ENCODE assay signal across 17 cellular contexts in genomic region chr10:124165827-124166226, GRCh38.
"Had no signal": no experiment of that assay in that cellular context is flagged by ENCODE, and none has a peak within 500 bp of the region (broad histone marks: within the 10 kb centered on the region; RNA-seq: fewer than 3 reads in every experiment).

No MANE protein-coding gene starts in this region.

- H3K4me3 Mint-ChIP-seq: immature natural killer cell; naive thymus-derived CD4-positive, alpha-beta T cell had no signal

- H3K27ac Mint-ChIP-seq: immature natural killer cell; naive thymus-derived CD4-positive, alpha-beta T cell had no signal

- H3K9me3 Mint-ChIP-seq: immature natural killer cell had no signal

- DNase-seq: dermis blood vessel endothelial cell; effector CD4-positive, alpha-beta T cell; effector memory CD4-positive, alpha-beta T cell; foreskin keratinocyte; heart left ventricle; hypothalamus; immature natural killer cell; kidney; kidney glomerular epithelial cell; left lung; left ventricle myocardium superior; lower lobe of right lung; mesenchymal stem cell; midbrain; naive thymus-derived CD4-positive, alpha-beta T cell had no signal

- H3K36me3 Mint-ChIP-seq: naive thymus-derived CD4-positive, alpha-beta T cell had no signal

- ATAC-seq: foreskin keratinocyte; gastroesophageal sphincter; heart left ventricle; left colon; left lung; left ventricle myocardium superior; lower lobe of right lung; naive thymus-derived CD4-positive, alpha-beta T cell had no signal

- H3K4me1 Mint-ChIP-seq: immature natural killer cell; naive thymus-derived CD4-positive, alpha-beta T cell had no signal
